Comparison of ENCODE assay signal across 8 cellular contexts in the genomic region with DNA sequence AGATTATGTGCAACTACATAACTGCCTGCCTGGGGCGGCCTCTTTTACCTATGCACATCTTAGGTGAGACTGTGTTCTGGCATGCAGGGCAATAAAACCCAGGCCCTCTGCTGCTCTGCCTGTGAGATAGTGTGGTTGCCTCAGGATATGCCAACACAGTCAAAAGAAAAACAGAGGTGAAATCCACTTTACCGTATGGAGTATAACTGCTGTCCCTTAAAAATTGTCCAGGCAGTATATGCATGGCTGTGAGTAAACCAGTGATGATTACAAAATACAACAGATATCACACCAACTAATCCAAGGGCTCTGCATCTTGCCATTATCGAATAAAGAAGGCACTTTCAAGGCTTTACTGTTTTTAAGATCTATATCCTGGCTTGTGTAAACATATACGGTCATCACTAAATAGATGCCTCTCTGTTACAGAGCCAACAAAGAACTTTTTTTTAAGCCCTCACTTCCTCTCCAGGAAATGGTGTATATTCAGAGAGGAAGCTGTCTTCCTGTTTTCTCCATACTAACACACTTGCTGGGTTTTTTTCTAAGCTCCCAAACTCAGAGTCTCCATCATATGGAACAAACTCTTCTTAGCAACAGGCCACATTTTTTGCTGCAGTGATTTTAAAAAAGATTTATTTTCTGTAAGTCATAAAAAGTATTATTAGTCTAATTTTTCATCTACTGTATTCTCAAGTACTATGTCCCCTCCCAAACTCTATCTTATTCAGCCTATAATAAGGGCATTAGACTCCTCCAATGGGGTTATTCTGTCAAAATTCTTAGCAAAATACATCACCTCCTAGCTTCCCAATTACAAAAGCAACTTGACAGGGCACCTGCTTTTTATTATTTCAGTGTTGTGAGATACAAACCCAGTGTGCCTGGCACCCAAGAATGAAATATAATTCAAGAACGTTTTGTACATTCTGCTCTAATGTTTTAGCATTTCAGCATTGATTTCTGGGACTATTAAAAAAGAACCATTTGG.
DNase-seq lines count a peak whose midpoint lies in the region; FAIRE-seq and TF ChIP-seq lines count a peak whose summit lies in the region.

No MANE protein-coding gene starts in this region.

- no peak overlapping the region for H3K4me3 Mint-ChIP-seq in chondrocyte (ENCODE audit: unreplicated experiment)

- no peak for FAIRE-seq in GM19239 (lab: Jason Lieb, UNC)

- DNase-seq in GDM1 (lab: John Stamatoyannopoulos, UW) (peak; percentile 26), NCI-H526 treated with DMSO at 0.1 percent for 48 hours (lab: John Stamatoyannopoulos, UW) (peak; percentile 35), chondrocyte (ENCODE audit: low spot score) (no peak), pons (ENCODE audit: low spot score) (peak; percentile 76), NCI-H345 treated with DMSO at 0.1 percent for 48 hours (lab: John Stamatoyannopoulos, UW; ENCODE audit: unreplicated experiment) (no peak), GM19239 (ENCODE audit: insufficient read length, low spot score) (no peak), NCI-H345 (lab: John Stamatoyannopoulos, UW) (no peak)
- DNase-seq in stimulated activated CD4-positive, alpha-beta T cell treated with anti-CD3 and anti-CD28 coated beads, Interleukin-4, amount 100 ng/mL, for 4 hours = no peak

- no peak for TF ChIP-seq CTCF in chondrocyte (IDR thresholded peaks at IDR 0.05)

- H3K9me3 Mint-ChIP-seq in chondrocyte (ENCODE audit: low read depth) = no peaks in the 10 kb centered on the region

- no peaks in the 10 kb centered on the region for H3K36me3 Mint-ChIP-seq in chondrocyte (ENCODE audit: low read depth)

- peaks cover 44% of the 10 kb centered on the region for H3K4me1 Mint-ChIP-seq in chondrocyte (ENCODE audit: low read depth)

- no peaks in the 10 kb centered on the region for H3K27me3 Mint-ChIP-seq in chondrocyte (ENCODE audit: low read depth)

- H3K27ac Mint-ChIP-seq in chondrocyte (ENCODE audit: unreplicated experiment) = peak overlapping the region; percentile 27

Comparison
In these comparisons a context has a peak if more than half of its experiments do, and no peak if none do; other contexts are left out.
1. DNase-seq: peak in GDM1 (single experiment), NCI-H526 treated with DMSO at 0.1 percent for 48 hours (single experiment) and pons (single experiment); none in chondrocyte (single experiment), NCI-H345 treated with DMSO at 0.1 percent for 48 hours (single experiment), GM19239 (single experiment), stimulated activated CD4-positive, alpha-beta T cell treated with anti-CD3 and anti-CD28 coated beads, Interleukin-4, amount 100 ng/mL, for 4 hours (0 of 2) and NCI-H345 (single experiment).